12 cellular contexts compared by ENCODE assay signal in the genomic region with DNA sequence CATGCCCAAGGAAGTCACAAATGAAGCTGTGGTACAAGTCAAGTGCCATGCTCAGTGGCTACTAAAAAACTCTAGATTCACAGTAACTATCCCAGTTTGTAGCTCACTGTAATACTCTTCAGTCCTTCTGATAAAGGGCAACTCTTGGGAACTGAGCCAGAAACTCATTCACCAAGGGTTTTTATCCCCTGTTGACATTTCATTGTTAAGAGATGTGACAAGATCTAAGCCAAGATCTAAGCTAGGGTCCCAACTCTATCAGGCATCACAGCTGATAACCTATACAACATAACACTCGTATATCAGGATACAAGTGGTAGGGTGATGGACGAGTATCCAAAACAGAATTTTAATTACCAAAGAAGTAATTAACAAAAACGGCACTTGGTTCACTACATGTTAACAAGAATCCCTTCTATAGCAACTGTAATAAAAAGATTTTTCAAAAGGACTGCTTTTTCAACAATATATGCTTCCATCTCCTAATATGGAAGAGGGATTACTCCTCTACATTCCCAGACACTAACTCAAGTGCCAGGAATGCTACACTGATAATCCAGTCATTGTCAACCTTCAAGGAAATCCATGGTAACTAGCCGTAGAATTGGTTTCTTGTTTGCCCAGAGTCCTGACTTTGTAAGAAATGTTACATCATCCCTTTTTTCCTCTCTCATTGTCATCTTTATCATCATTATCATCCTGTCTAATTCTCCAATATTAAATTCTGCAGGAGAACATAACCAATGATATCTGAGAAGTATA.
DNase-seq lines count a peak whose midpoint lies in the region; ATAC-seq and TF ChIP-seq lines count a peak whose summit lies in the region.
"Had no signal": no experiment of that assay in that cellular context is flagged by ENCODE, and none has a peak within 500 bp of the region (broad histone marks: within the 10 kb centered on the region; RNA-seq: fewer than 3 reads in every experiment).

No MANE protein-coding gene starts in this region.

- no peaks in the 10 kb centered on the region for H3K9me3 ChIP-seq in CD4-positive, alpha-beta T cell (ENCODE audit: control insufficient read depth, low read length)
- H3K9me3 ChIP-seq in psoas muscle = no peaks in the 10 kb centered on the region

- H3K27ac ChIP-seq in CD4-positive, alpha-beta T cell (ENCODE audit: low read depth, low read length) = no peak overlapping the region
- H3K27ac ChIP-seq in psoas muscle = no peak overlapping the region

- no peaks in the 10 kb centered on the region for H3K27me3 Mint-ChIP-seq in CD4-positive, alpha-beta T cell
- H3K27me3 Mint-ChIP-seq: type B pancreatic cell had no signal

- DNase-seq in AG09309 (ENCODE audit: low read depth) (peak; percentile 83), HS-27A (ENCODE audit: low read depth) (peak; percentile 78), cardiac fibroblast (ENCODE audit: low read depth in 2 of 2) (peak; percentile 89 to 97), kidney glomerular epithelial cell (lab: John Stamatoyannopoulos, UW) (peak; percentile 88), NCI-H82 (lab: John Stamatoyannopoulos, UW) (no peak), NCI-H2171 (lab: John Stamatoyannopoulos, UW) (no peak), psoas muscle (no peak)
- no peak for DNase-seq in CD4-positive, alpha-beta T cell
- DNase-seq: caudate nucleus, natural killer cell, NCI-H187 had no signal

- no peak for TF ChIP-seq CTCF in AG09309 (IDR thresholded peaks at IDR 0.05; ENCODE audit: control insufficient read depth, insufficient read depth, low read depth, low read length, missing control alignments)
- TF ChIP-seq CTCF in cardiac fibroblast (IDR thresholded peaks at IDR 0.05; ENCODE audit: low read depth, low read length) = no peak
- no peak for TF ChIP-seq CTCF in CD4-positive, alpha-beta T cell (IDR thresholded peaks at IDR 0.05)
- no peak for TF ChIP-seq CTCF in psoas muscle (IDR thresholded peaks at IDR 0.05)

- 68 to 72% (median 70%) methylated on average over 4 of the region's 4 CpGs for WGBS in psoas muscle, 3 donors

- intact Hi-C loops in CD4-positive, alpha-beta T cell (cut with DNase I, micrococcal nuclease) = no loop called here
- intact Hi-C loops in psoas muscle (cut with DNase I) = no loop called here

- no peak overlapping the region for H3K27ac Mint-ChIP-seq in CD4-positive, alpha-beta T cell
- H3K27ac Mint-ChIP-seq: natural killer cell, type B pancreatic cell had no signal

- H3K4me3 Mint-ChIP-seq in CD4-positive, alpha-beta T cell = no peak overlapping the region
- H3K4me3 Mint-ChIP-seq: natural killer cell, type B pancreatic cell had no signal

- H3K4me3 ChIP-seq in AG09309 (ENCODE audit: control insufficient read depth, low read depth, low read length) = no peak overlapping the region
- H3K4me3 ChIP-seq in cardiac fibroblast (replicated peaks in 1 of 2; ENCODE audit: low read depth in 2 of 2, low read length in 2 of 2) = no peak overlapping the region
- no peak overlapping the region for H3K4me3 ChIP-seq in psoas muscle

- no peaks in the 10 kb centered on the region for H3K27me3 ChIP-seq in CD4-positive, alpha-beta T cell (ENCODE audit: control insufficient read depth, insufficient read depth, low read length)
- H3K27me3 ChIP-seq in psoas muscle (ENCODE audit: insufficient read depth in 3 of 3, low read length in 2 of 3) = peaks cover 0 to 2% (median 0%) of the 10 kb centered on the region in 3 donors

- ATAC-seq in CD4-positive, alpha-beta T cell (ENCODE audit: poor library complexity) = no peak
- no peak for ATAC-seq in psoas muscle
- ATAC-seq: natural killer cell had no signal

- no peaks in the 10 kb centered on the region for H3K4me1 Mint-ChIP-seq in CD4-positive, alpha-beta T cell (ENCODE audit: low read depth)
- H3K4me1 Mint-ChIP-seq: natural killer cell had no signal

- POLR2A ChIA-PET in CD4-positive, alpha-beta T cell (lab: Charles Lee) = no interaction called here

- CTCF ChIA-PET in CD4-positive, alpha-beta T cell (lab: Charles Lee) = no interaction called here

- no peaks in the 10 kb centered on the region for H3K4me1 ChIP-seq in psoas muscle

- H3K36me3 Mint-ChIP-seq in CD4-positive, alpha-beta T cell (ENCODE audit: low read depth) = no peaks in the 10 kb centered on the region
- H3K36me3 Mint-ChIP-seq: natural killer cell had no signal

- H3K36me3 ChIP-seq in psoas muscle (ENCODE audit: insufficient read depth in 1 of 2, low read depth in 1 of 2) = no peaks in the 10 kb centered on the region

- peaks cover 10% of the 10 kb centered on the region for H3K9me3 Mint-ChIP-seq in CD4-positive, alpha-beta T cell
- H3K9me3 Mint-ChIP-seq: type B pancreatic cell had no signal

Comparison
In these comparisons a context has a peak if more than half of its experiments do, and no peak if none do; other contexts are left out.
1. DNase-seq: peak in AG09309 (single experiment), HS-27A (single experiment), cardiac fibroblast (2 of 2) and kidney glomerular epithelial cell (single experiment); none in CD4-positive, alpha-beta T cell (0 of 10), NCI-H82 (single experiment), NCI-H2171 (single experiment) and psoas muscle (0 of 2).